ENCODE assay signal across 14 cellular contexts in genomic region chr5:129392681-129393080, GRCh38.
DNase-seq lines count a peak whose midpoint lies in the region; ATAC-seq and TF ChIP-seq lines count a peak whose summit lies in the region.
"Had no signal": no experiment of that assay in that cellular context is flagged by ENCODE, and none has a peak within 500 bp of the region (broad histone marks: within the 10 kb centered on the region; RNA-seq: fewer than 3 reads in every experiment).

No MANE protein-coding gene starts in this region.

- H3K79me2 ChIP-seq in fibroblast of lung (ENCODE audit: control insufficient read depth, insufficient read depth, low read length), result no peaks in the 10 kb centered on the region

- in situ Hi-C loops in astrocyte of the cerebellum (cut with HindIII; ENCODE audit: low sequenced_read_pairs), result no loop called here

- no peaks in the 10 kb centered on the region for H3K4me1 Mint-ChIP-seq in activated CD8-positive, alpha-beta T cell treated with anti-CD3 and anti-CD28 coated beads for 36 hours (ENCODE audit: low read depth)
- no peaks in the 10 kb centered on the region for H3K4me1 Mint-ChIP-seq in effector memory CD8-positive, alpha-beta T cell (ENCODE audit: low read depth in 2 of 2)
- H3K4me1 Mint-ChIP-seq: CD4-positive, CD25-positive, alpha-beta regulatory T cell; IgD-negative memory B cell had no signal

- no peak for ATAC-seq in activated CD8-positive, alpha-beta T cell treated with anti-CD3 and anti-CD28 coated beads for 36 hours
- ATAC-seq in sciatic nerve, result no peak
- no peak for ATAC-seq in effector memory CD8-positive, alpha-beta T cell (replicated peaks)
- ATAC-seq: GM12878 had no signal

- no peaks in the 10 kb centered on the region for H3K36me3 ChIP-seq in fibroblast of lung (ENCODE audit: control insufficient read depth, insufficient read depth, low read length)
- H3K36me3 ChIP-seq in skeletal muscle satellite cell (ENCODE audit: insufficient read depth, low read length), result no peaks in the 10 kb centered on the region
- H3K36me3 ChIP-seq: BLaER1 treated with 17β-estradiol and CSF1 and Interleukin-3, amounts not matched to agents 10 nM and 100 nM had no signal

- peaks cover 11% of the 10 kb centered on the region for H3K9me3 Mint-ChIP-seq in activated CD8-positive, alpha-beta T cell treated with anti-CD3 and anti-CD28 coated beads for 36 hours
- peaks cover 7 to 16% of the 10 kb centered on the region in 2 donors for H3K9me3 Mint-ChIP-seq in effector memory CD8-positive, alpha-beta T cell

- H3K9me3 ChIP-seq in fibroblast of lung (ENCODE audit: control insufficient read depth, insufficient read depth, low read depth, low read length) (no peaks in the 10 kb centered on the region), skeletal muscle satellite cell (replicated peaks; ENCODE audit: low read length) (no peaks in the 10 kb centered on the region)

- H3K27ac ChIP-seq in fibroblast of lung (ENCODE audit: insufficient read depth, low read length), result no peak overlapping the region
- H3K27ac ChIP-seq: BLaER1 treated with 17β-estradiol and CSF1 and Interleukin-3, amounts not matched to agents 10 nM and 100 nM had no signal

- no peak overlapping the region for H2AFZ ChIP-seq in fibroblast of lung (ENCODE audit: low read length)

- CTCF ChIA-PET in activated CD8-positive, alpha-beta T cell treated with anti-CD3 and anti-CD28 coated beads for 36 hours (lab: Charles Lee), result no interaction called here

- H3K4me3 Mint-ChIP-seq in activated CD8-positive, alpha-beta T cell treated with anti-CD3 and anti-CD28 coated beads for 36 hours, result no peak overlapping the region
- no peak overlapping the region for H3K4me3 Mint-ChIP-seq in effector memory CD8-positive, alpha-beta T cell
- H3K4me3 Mint-ChIP-seq: CD4-positive, CD25-positive, alpha-beta regulatory T cell; IgD-negative memory B cell had no signal

- H4K20me1 ChIP-seq in fibroblast of lung (ENCODE audit: control insufficient read depth, extremely low read depth, insufficient read depth, low read length), result no peaks in the 10 kb centered on the region
- H4K20me1 ChIP-seq: BLaER1 treated with 17β-estradiol and CSF1 and Interleukin-3, amounts not matched to agents 10 nM and 100 nM had no signal

- H3K27me3 ChIP-seq in fibroblast of lung (ENCODE audit: control insufficient read depth, insufficient read depth, low read length) (no peaks in the 10 kb centered on the region), skeletal muscle satellite cell (ENCODE audit: control insufficient read depth, insufficient read depth, low read length) (no peaks in the 10 kb centered on the region)
- H3K27me3 ChIP-seq: BLaER1 treated with 17β-estradiol and CSF1 and Interleukin-3, amounts not matched to agents 10 nM and 100 nM had no signal

- H3K36me3 Mint-ChIP-seq in activated CD8-positive, alpha-beta T cell treated with anti-CD3 and anti-CD28 coated beads for 36 hours (ENCODE audit: low read depth), result no peaks in the 10 kb centered on the region
- peaks cover 3% of the 10 kb centered on the region for H3K36me3 Mint-ChIP-seq in effector memory CD8-positive, alpha-beta T cell (ENCODE audit: insufficient read depth)
- H3K36me3 Mint-ChIP-seq: CD4-positive, CD25-positive, alpha-beta regulatory T cell; IgD-negative memory B cell had no signal

- H3K4me3 ChIP-seq in astrocyte of the cerebellum (ENCODE audit: low read depth, low read length) (no peak overlapping the region), fibroblast of lung (replicated peaks in 1 of 4; ENCODE audit: control extremely low read depth in 1 of 4, insufficient read depth in 1 of 4, low read depth in 3 of 4, low read length in 4 of 4) (no peak overlapping the region), skeletal muscle satellite cell (ENCODE audit: low read length) (no peak overlapping the region)
- H3K4me3 ChIP-seq: BLaER1 treated with 17β-estradiol and CSF1 and Interleukin-3, amounts not matched to agents 10 nM and 100 nM; GM12878 had no signal

- DNase-seq in H4 (ENCODE audit: low spot score) (peak; percentile 62), astrocyte of the cerebellum (ENCODE audit: low read depth) (peak; percentile 18), fibroblast of lung (ENCODE audit: low read depth in 2 of 2) (peak; percentile 40 to 43), superior temporal gyrus (ENCODE audit: extremely low spot score) (no peak), sciatic nerve (ENCODE audit: low spot score) (no peak)
- DNase-seq in activated CD8-positive, alpha-beta T cell treated with anti-CD3 and anti-CD28 coated beads for 36 hours, result no peak
- DNase-seq in effector memory CD8-positive, alpha-beta T cell, result no peak
- DNase-seq: ACHN; CD4-positive, CD25-positive, alpha-beta regulatory T cell; DMS 273 treated with DMSO at 0.1 percent for 48 hours had no signal

- H3K4me1 ChIP-seq in fibroblast of lung (ENCODE audit: control insufficient read depth, extremely low read depth, insufficient read depth, low read length) (no peaks in the 10 kb centered on the region), skeletal muscle satellite cell (ENCODE audit: control insufficient read depth, insufficient read depth, low read length) (peaks cover 5% of the 10 kb centered on the region)
- H3K4me1 ChIP-seq: BLaER1 treated with 17β-estradiol and CSF1 and Interleukin-3, amounts not matched to agents 10 nM and 100 nM had no signal

- POLR2A ChIA-PET in activated CD8-positive, alpha-beta T cell treated with anti-CD3 and anti-CD28 coated beads for 36 hours (lab: Charles Lee), result no interaction called here

- intact Hi-C loops in activated CD8-positive, alpha-beta T cell treated with anti-CD3 and anti-CD28 coated beads for 36 hours (cut with micrococcal nuclease), result no loop called here
- intact Hi-C loops in sciatic nerve (cut with DNase I), result no loop called here

- H3K4me2 ChIP-seq in fibroblast of lung (ENCODE audit: extremely low read depth, insufficient read depth, low read length), result peak overlapping the region; percentile 11
- peak overlapping the region; percentile 25 for H3K4me2 ChIP-seq in skeletal muscle satellite cell (ENCODE audit: low read length)
- H3K4me2 ChIP-seq: BLaER1 treated with 17β-estradiol and CSF1 and Interleukin-3, amounts not matched to agents 10 nM and 100 nM had no signal

- no peaks in the 10 kb centered on the region for H3K27me3 Mint-ChIP-seq in activated CD8-positive, alpha-beta T cell treated with anti-CD3 and anti-CD28 coated beads for 36 hours
- no peaks in the 10 kb centered on the region for H3K27me3 Mint-ChIP-seq in effector memory CD8-positive, alpha-beta T cell
- H3K27me3 Mint-ChIP-seq: CD4-positive, CD25-positive, alpha-beta regulatory T cell; IgD-negative memory B cell had no signal

- H3K9ac ChIP-seq in fibroblast of lung (ENCODE audit: insufficient read depth, low read length) (no peak overlapping the region), skeletal muscle satellite cell (ENCODE audit: low read depth, low read length) (no peak overlapping the region)
- H3K9ac ChIP-seq: BLaER1 treated with 17β-estradiol and CSF1 and Interleukin-3, amounts not matched to agents 10 nM and 100 nM had no signal

- H3K27ac Mint-ChIP-seq in activated CD8-positive, alpha-beta T cell treated with anti-CD3 and anti-CD28 coated beads for 36 hours, result no peak overlapping the region
- H3K27ac Mint-ChIP-seq in effector memory CD8-positive, alpha-beta T cell, result no peak overlapping the region
- H3K27ac Mint-ChIP-seq: CD4-positive, CD25-positive, alpha-beta regulatory T cell; IgD-negative memory B cell had no signal

- TF ChIP-seq CTCF in astrocyte of the cerebellum (IDR thresholded peaks at IDR 0.05; ENCODE audit: low read depth, low read length, missing control alignments), result no peak
- TF ChIP-seq CTCF in fibroblast of lung (conservative IDR thresholded peaks at IDR 0.05 in 1 of 2, IDR thresholded peaks at IDR 0.05 in 1 of 2; ENCODE audit: low read depth in 1 of 2, low read length in 2 of 2), result no peak
- TF ChIP-seq CTCF in activated CD8-positive, alpha-beta T cell treated with anti-CD3 and anti-CD28 coated beads for 36 hours (IDR thresholded peaks at IDR 0.05), result no peak

Comparison
In these comparisons a context has a peak if more than half of its experiments do, and no peak if none do; other contexts are left out.
1. DNase-seq: peak in H4 (single experiment), astrocyte of the cerebellum (single experiment) and fibroblast of lung (2 of 2); none in superior temporal gyrus (single experiment), activated CD8-positive, alpha-beta T cell treated with anti-CD3 and anti-CD28 coated beads for 36 hours (single experiment), sciatic nerve (single experiment) and effector memory CD8-positive, alpha-beta T cell (0 of 3).